Comparison of ENCODE assay signal across 14 cellular contexts in the genomic region with DNA sequence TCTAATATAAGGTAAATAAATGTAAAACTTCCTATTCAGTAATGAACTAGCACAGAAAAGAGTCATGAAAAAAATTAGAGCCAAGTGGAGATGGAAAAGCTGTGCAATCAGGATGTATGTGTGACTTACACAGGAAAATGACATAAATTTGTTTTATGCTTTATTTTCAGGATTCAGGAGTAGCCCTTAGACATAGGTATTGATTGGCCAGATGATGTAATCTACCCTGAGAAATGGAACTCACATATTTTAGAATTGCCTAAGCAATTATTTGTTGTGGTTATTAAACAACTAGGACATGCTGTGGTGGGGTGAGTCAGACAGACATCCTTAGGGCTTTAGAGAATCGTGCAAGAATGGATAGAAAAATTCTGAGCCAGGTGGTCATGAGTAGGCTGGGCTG.
A peak's percentile ranks its signal among the peaks of the same experiment; 100 is the strongest.
DNase-seq lines count a peak whose midpoint lies in the region; ATAC-seq and TF ChIP-seq lines count a peak whose summit lies in the region.
"Had no signal": no experiment of that assay in that cellular context is flagged by ENCODE, and none has a peak within 500 bp of the region (broad histone marks: within the 10 kb centered on the region; RNA-seq: fewer than 3 reads in every experiment).

No MANE protein-coding gene starts in this region.

- intact Hi-C loops in ovary (cut with DNase I): no loop called here

- H3K4me1 ChIP-seq in tibial nerve: peaks cover 0 to 6% (median 0%) of the 10 kb centered on the region in 4 donors
- H3K4me1 ChIP-seq in ovary (ENCODE audit: insufficient read depth): no peaks in the 10 kb centered on the region

- no peaks in the 10 kb centered on the region for H3K36me3 ChIP-seq in tibial nerve
- no peaks in the 10 kb centered on the region for H3K36me3 ChIP-seq in ovary

- DNase-seq in AG08396 (ENCODE audit: low spot score): peak; percentile 3
- peak; percentile 19 for DNase-seq in HS-27A (ENCODE audit: low read depth)
- peak; percentile 92 for DNase-seq in astrocyte of the spinal cord (ENCODE audit: low read depth, low spot score)
- peak; percentile 47 for DNase-seq in hepatic stellate cell (ENCODE audit: low spot score)
- no peak for DNase-seq in tibial nerve (ENCODE audit: low spot score in 2 of 2)
- no peak for DNase-seq in stimulated activated CD4-positive, alpha-beta T cell treated with anti-CD3 and anti-CD28 coated beads, Interleukin-15, amount 100 ng/mL, for 24 hours
- DNase-seq in ovary: no peak
- DNase-seq: activated CD8-positive, alpha-beta T cell treated with anti-CD3 and anti-CD28 coated beads, Interleukin-2, amount 10 ng/mL, durations not matched to agents 7 days and 5 days; aorta; CD4-positive, alpha-beta memory T cell; naive B cell; stimulated activated CD4-positive, alpha-beta T cell treated with anti-CD3 and anti-CD28 coated beads, Interleukin-2, amount 100 ng/mL, for 48 hours had no signal

- TF ChIP-seq POLR2A in tibial nerve (IDR thresholded peaks at IDR 0.05): no peak
- TF ChIP-seq POLR2A in ovary (IDR thresholded peaks at IDR 0.05): no peak

- H3K27me3 ChIP-seq in tibial nerve (no peaks in the 10 kb centered on the region), ovary (no peaks in the 10 kb centered on the region)
- H3K27me3 ChIP-seq: hepatocyte had no signal

- 48 to 50% methylated on average over 1 of the region's 1 CpG for WGBS in tibial nerve, 2 donors
- WGBS in ovary, 3 donors: 22 to 39% (median 23%) methylated on average over 1 of the region's 1 CpG

- no peak for ATAC-seq in HG03432 (IDR thresholded peaks at IDR 0.05; ENCODE audit: unreplicated experiment)
- ATAC-seq: activated CD8-positive, alpha-beta T cell treated with anti-CD3 and anti-CD28 coated beads, Interleukin-2, amount 10 ng/mL, durations not matched to agents 7 days and 5 days had no signal

- TF ChIP-seq EP300 in tibial nerve (IDR thresholded peaks at IDR 0.05) (no peak), ovary (IDR thresholded peaks at IDR 0.05) (no peak)

- H3K4me3 ChIP-seq in astrocyte of the spinal cord (ENCODE audit: low read depth, low read length) (no peak overlapping the region), tibial nerve (no peak overlapping the region), ovary (no peak overlapping the region)
- H3K4me3 ChIP-seq: hepatocyte had no signal

- H3K27ac ChIP-seq in tibial nerve: no peak overlapping the region
- H3K27ac ChIP-seq in ovary: no peak overlapping the region
- H3K27ac ChIP-seq: hepatocyte had no signal

- TF ChIP-seq CTCF in astrocyte of the spinal cord (IDR thresholded peaks at IDR 0.05; ENCODE audit: low read depth, low read length) (no peak), tibial nerve (IDR thresholded peaks at IDR 0.05) (no peak), ovary (IDR thresholded peaks at IDR 0.05) (no peak)

- H3K9me3 ChIP-seq in tibial nerve: no peaks in the 10 kb centered on the region
- no peaks in the 10 kb centered on the region for H3K9me3 ChIP-seq in ovary

- in situ Hi-C loops in astrocyte of the spinal cord (cut with HindIII; ENCODE audit: low sequenced_read_pairs): no loop called here

Comparison
In these comparisons a context has a peak if more than half of its experiments do, and no peak if none do; other contexts are left out.
1. DNase-seq: peak in AG08396 (single experiment), HS-27A (single experiment), astrocyte of the spinal cord (single experiment) and hepatic stellate cell (single experiment); none in tibial nerve (0 of 2), stimulated activated CD4-positive, alpha-beta T cell treated with anti-CD3 and anti-CD28 coated beads, Interleukin-15, amount 100 ng/mL, for 24 hours (single experiment) and ovary (0 of 5).